ENCODE assay signal across 15 cellular contexts in the genomic region with DNA sequence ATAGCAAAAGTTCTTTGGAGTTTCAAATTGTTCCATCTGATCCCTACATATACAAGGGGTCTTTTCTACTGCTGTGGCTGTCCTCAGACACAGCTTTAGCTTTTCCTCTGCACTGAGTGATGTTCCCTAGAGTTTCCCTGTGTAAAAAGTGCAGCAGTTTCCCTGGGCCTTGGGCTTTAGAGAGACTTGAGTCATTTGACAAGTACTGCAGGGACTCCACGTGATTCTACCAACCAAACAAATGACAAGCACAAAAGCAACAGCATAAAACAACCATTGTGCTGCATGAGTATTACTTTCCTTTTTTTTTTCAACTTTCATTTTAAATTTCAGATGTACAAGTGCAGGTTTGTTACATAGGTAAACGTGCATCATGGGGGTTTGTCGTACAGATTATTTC.
DNase-seq lines count a peak whose midpoint lies in the region; ATAC-seq and TF ChIP-seq lines count a peak whose summit lies in the region.
"Had no signal": no experiment of that assay in that cellular context is flagged by ENCODE, and none has a peak within 500 bp of the region (broad histone marks: within the 10 kb centered on the region; RNA-seq: fewer than 3 reads in every experiment).

No MANE protein-coding gene starts in this region.

- H3K27me3 ChIP-seq in dorsolateral prefrontal cortex: no peaks in the 10 kb centered on the region
- H3K27me3 ChIP-seq: BLaER1 had no signal

- intact Hi-C loops in dorsolateral prefrontal cortex (cut with DNase I): no loop called here

- no peak for TF ChIP-seq CTCF in dorsolateral prefrontal cortex (IDR thresholded peaks at IDR 0.05 in 54 of 56, conservative IDR thresholded peaks at IDR 0.05 in 2 of 56; ENCODE audit: low read depth in 1 of 56, partially characterized antibody in 56 of 56)

- no peak overlapping the region for H3K4me3 ChIP-seq in dorsolateral prefrontal cortex
- H3K4me3 ChIP-seq: BLaER1 had no signal

- ATAC-seq in GM18498 (IDR thresholded peaks at IDR 0.05; ENCODE audit: unreplicated experiment): no peak
- ATAC-seq: HCT116 had no signal

- DNase-seq in Ammon's horn (ENCODE audit: low spot score): peak; percentile 23
- no peak for DNase-seq in dorsolateral prefrontal cortex
- DNase-seq in medulla oblongata (ENCODE audit: extremely low spot score): peak; percentile 39
- DNase-seq in putamen (ENCODE audit: low spot score): peak; percentile 38
- DNase-seq in germinal center (ENCODE audit: low spot score): no peak
- no peak for DNase-seq in activated CD4-positive, alpha-beta T cell treated with anti-CD3 and anti-CD28 coated beads, Interleukin-2, amount 50 U/mL, for 4 hours
- DNase-seq: Caco-2; CD8-positive, alpha-beta memory T cell; DND-41; GDM1 had no signal

- peak overlapping the region in 32 of 59 donors; percentile 2 to 75 (median 40) for H3K27ac ChIP-seq in dorsolateral prefrontal cortex
- H3K27ac ChIP-seq: 22Rv1, BLaER1, HL-60 had no signal

Comparison
In these comparisons a context has a peak if more than half of its experiments do, and no peak if none do; other contexts are left out.
1. DNase-seq: peak in Ammon's horn (single experiment), medulla oblongata (single experiment) and putamen (single experiment); none in dorsolateral prefrontal cortex (0 of 10), germinal center (single experiment) and activated CD4-positive, alpha-beta T cell treated with anti-CD3 and anti-CD28 coated beads, Interleukin-2, amount 50 U/mL, for 4 hours (0 of 2).